ENCODE assay signal across 8 cellular contexts in the genomic region with DNA sequence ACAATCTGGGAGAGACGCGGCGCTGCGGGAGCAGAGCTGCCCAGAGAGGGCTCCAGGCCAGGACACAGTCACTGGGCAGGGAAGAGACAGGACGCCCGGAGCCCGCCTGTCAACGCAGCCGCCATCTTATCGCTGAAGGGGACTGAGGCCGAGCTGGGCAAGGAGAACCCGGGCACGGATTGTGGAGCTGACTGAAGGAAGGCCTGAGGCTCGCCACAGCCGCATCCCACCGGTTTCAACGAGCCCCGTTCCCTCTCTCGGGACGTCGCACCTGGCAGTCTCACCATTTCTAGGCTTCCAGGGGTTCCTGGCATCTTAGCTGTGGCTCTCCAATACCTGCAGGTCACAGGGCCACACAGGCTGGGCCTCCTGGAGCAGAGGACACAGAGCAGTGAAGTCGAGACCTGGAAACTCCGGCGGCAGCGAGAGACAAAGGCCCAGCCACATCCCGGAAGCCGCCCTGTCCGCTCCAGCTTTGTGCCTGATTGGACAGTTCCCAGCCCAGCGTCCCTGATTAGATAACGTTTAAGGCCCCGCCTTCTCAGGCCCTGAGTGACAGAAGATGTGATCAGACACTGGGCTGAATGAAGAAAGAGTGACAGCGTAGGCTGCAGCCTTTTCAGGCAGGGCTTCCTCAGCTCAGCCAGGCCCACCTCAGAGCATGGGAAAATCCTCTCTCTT. TPM values are rescaled to one million over a fixed set of nuclear protein-coding genes. Genes with fewer than 3 reads are reported as not detected.
DNase-seq lines count a peak whose midpoint lies in the region; ATAC-seq, FAIRE-seq and TF ChIP-seq lines count a peak whose summit lies in the region.

A gene (minus strand): TSS at position 431 of the 681 bp plus-strand sequence. CDS start 117 bp downstream, at position 314.

- FAIRE-seq in A549 (lab: Jason Lieb, UNC), result no peak

- H3K36me3 ChIP-seq in kidney epithelial cell (ENCODE audit: control insufficient read depth, insufficient read depth, low read length), result no peaks in the 10 kb centered on the region

- H3K4me3 Mint-ChIP-seq in chondrocyte (ENCODE audit: unreplicated experiment), result peak within 1 kb of the TSS; percentile 96

- no peak for TF ChIP-seq EP300 in A549 (IDR thresholded peaks at IDR 0.05)

- no peaks in the 10 kb centered on the region for H3K9me3 Mint-ChIP-seq in chondrocyte (ENCODE audit: low read depth)

- peaks cover 6% of the 10 kb centered on the region for H3K36me3 Mint-ChIP-seq in chondrocyte (ENCODE audit: low read depth)

- H3K27ac Mint-ChIP-seq in chondrocyte (ENCODE audit: unreplicated experiment), result peak within 1 kb of the TSS; percentile 100

- peaks cover 55% of the 10 kb centered on the region for H3K9me3 ChIP-seq in A549

- TF ChIP-seq POLR2A in A549 (IDR thresholded peaks at IDR 0.05; ENCODE audit: low read length) (no peak), GM18526 (IDR thresholded peaks at IDR 0.05; ENCODE audit: extremely low read depth, insufficient read length) (peak; percentile 91)

- 12% methylated on average over 21 of the region's 32 CpGs for WGBS in A549 (ENCODE audit: missing lambda C conversion rate)

- POLR2A ChIA-PET in A549 (lab: Yijun Ruan, JAX), result interaction anchor here (0.6 to 1.4 kb wide), 3 partner anchors 21 to 638 kb away, joined by 4 to 7 read pairs (median 4); no protein-coding TSS in a partner anchor

- CTCF ChIA-PET in A549 (lab: Yijun Ruan, JAX), result no interaction called here

- no peak within 1 kb of the TSS for H3K4me2 ChIP-seq in A549

- TF ChIP-seq CTCF in A549 (IDR thresholded peaks at IDR 0.05) (no peak), chondrocyte (IDR thresholded peaks at IDR 0.05) (no peak), kidney epithelial cell (IDR thresholded peaks at IDR 0.05; ENCODE audit: insufficient read depth, low read length, poor library complexity, severe bottlenecking) (no peak)

- ATAC-seq in A549, result peak; percentile 43 to 83; a peak in 3 of 6 replicates
- peak; percentile 97 for ATAC-seq in HG03066 (IDR thresholded peaks at IDR 0.05; ENCODE audit: low read depth, unreplicated experiment)

- DNase-seq in A549 (ENCODE audit: low read depth in 1 of 2, low spot score in 1 of 2), result peak in 1 of 2 experiments; percentile 63
- DNase-seq in NCI-H2196 treated with DMSO at 0.1 percent for 48 hours (lab: John Stamatoyannopoulos, UW; ENCODE audit: unreplicated experiment), result peak; percentile 92
- peak; percentile 84 for DNase-seq in activated CD4-positive, alpha-beta T cell treated with anti-CD3 and anti-CD28 coated beads for 24 hours (ENCODE audit: low read depth in 2 of 2)
- DNase-seq in chondrocyte (ENCODE audit: low spot score), result peak; percentile 97
- DNase-seq in kidney epithelial cell (ENCODE audit: low read depth), result peak; percentile 89
- DNase-seq in stimulated activated CD4-positive, alpha-beta T cell treated with anti-CD3 and anti-CD28 coated beads, Interleukin-15, amount 100 ng/mL, for 48 hours (ENCODE audit: low read depth in 2 of 2), result peak; percentile 88 to 90

- no peaks in the 10 kb centered on the region for H3K27me3 ChIP-seq in kidney epithelial cell (ENCODE audit: control insufficient read depth, insufficient read depth, low read length)

- TF ChIP-seq RAD21 in A549 (conservative IDR thresholded peaks at IDR 0.05 in 1 of 2, IDR thresholded peaks at IDR 0.05 in 1 of 2), result no peak

- H3K4me1 Mint-ChIP-seq in chondrocyte (ENCODE audit: low read depth), result peaks cover 31% of the 10 kb centered on the region

- no peaks in the 10 kb centered on the region for H3K27me3 Mint-ChIP-seq in chondrocyte (ENCODE audit: low read depth)

- peak within 1 kb of the TSS; percentile 21; the same call in 1 of the 3 replicates for H3K4me3 ChIP-seq in A549
- H3K4me3 ChIP-seq in kidney epithelial cell (ENCODE audit: low read depth, low read length), result peak within 1 kb of the TSS; percentile 88

- no peaks in the 10 kb centered on the region for H3K4me1 ChIP-seq in A549

- no peak within 1 kb of the TSS for H3K27ac ChIP-seq in A549

TF ChIP-seq in A549, 52 proteins besides CTCF, POLR2A, EP300 and RAD21:
- TF ChIP-seq EHF (CRISPR knock-in tag; IDR thresholded peaks at IDR 0.05), result no peak
- no peak for TF ChIP-seq TP53 (CRISPR knock-in tag; IDR thresholded peaks at IDR 0.05)
- TF ChIP-seq MYC (IDR thresholded peaks at IDR 0.05; ENCODE audit: borderline replicate concordance, low read length), result no peak
- no peak for TF ChIP-seq ZSCAN20 (CRISPR knock-in tag; IDR thresholded peaks at IDR 0.05)
- no peak for TF ChIP-seq SMC3 (IDR thresholded peaks at IDR 0.05)
- TF ChIP-seq CEBPB (IDR thresholded peaks at IDR 0.05), result no peak
TF ChIP-seq in A549: peak in this region for 0.

RNA-seq across cellular contexts. Expression of the gene that starts here (rescaled TPM):
- polyA plus RNA-seq in A549 (2011; rRNA removed), result 0.76 and 0.89 TPM in 2 replicates
- polyA plus RNA-seq in A549 (2012; cell fraction: cytosol; rRNA removed), result 0.18 and 0.25 TPM in 2 replicates
- 0.29 and 0.34 TPM in 2 replicates for polyA plus RNA-seq in A549 (2012; cell fraction: nucleus; rRNA removed)
- polyA plus RNA-seq in A549 (2017; fragmentation: RNase III; extraction: RNeasy Plus Mini Kit Qiagen cat#74134 plus additional on column Dnase treatment), result 0.17 to 0.50 TPM (median 0.24 TPM) in 3 replicates
- 0.83 and 1.4 TPM in 2 replicates for polyA minus RNA-seq in A549 (2011; rRNA and poly(A)+ RNA removed)
- total RNA-seq in chondrocyte, result 18.1 to 31.7 TPM (median 19.9 TPM) in 3 replicates
- 38.5 TPM in 2 replicates for total RNA-seq in kidney epithelial cell
